Comparison of ENCODE assay signal across 1 cellular context in genomic region chr2:231708050-231708772, GRCh38.
TF ChIP-seq lines count a peak whose summit lies in the region.

Gene PTMA (plus strand): TSS chr2:231708525. CDS start chr2:231708707, 182 bp downstream.

TF ChIP-seq in HEK293, 187 proteins besides CTCF, POLR2A, EP300 and RAD21 (continued from another document and continues in another):
- TF ChIP-seq ZSCAN18 (tag by site-specific recombination; IDR thresholded peaks at IDR 0.05) (no peak), BCL11B (tag by site-specific recombination; IDR thresholded peaks at IDR 0.05; ENCODE audit: low read depth) (no peak), TRIM28 (IDR thresholded peaks at IDR 0.05; ENCODE audit: borderline replicate concordance, low read length) (no peak), ZNF654 (tag by site-specific recombination; IDR thresholded peaks at IDR 0.05; ENCODE audit: low read depth) (no peak), ZBTB17 (tag by site-specific recombination; IDR thresholded peaks at IDR 0.05) (no peak), ZNF391 (tag by site-specific recombination; IDR thresholded peaks at IDR 0.05; ENCODE audit: borderline replicate concordance, low read depth) (peak; percentile 22), ZNF792 (tag by site-specific recombination; IDR thresholded peaks at IDR 0.05) (no peak), ZNF341 (tag by site-specific recombination; IDR thresholded peaks at IDR 0.05; ENCODE audit: low read depth) (0 out of 2 replicates have a peak, but pooled peaks have one; percentile 2), ZNF518A (tag by site-specific recombination; conservative IDR thresholded peaks at IDR 0.05; ENCODE audit: low read depth) (no peak), ZNF843 (tag by site-specific recombination; IDR thresholded peaks at IDR 0.05) (peak; percentile 24; the same call in 1 of the 2 replicates), ZNF501 (tag by site-specific recombination; IDR thresholded peaks at IDR 0.05) (peak; percentile 80), ZNF660 (tag by site-specific recombination; IDR thresholded peaks at IDR 0.05) (peak; percentile 35), ZNF146 (tag by site-specific recombination; IDR thresholded peaks at IDR 0.05) (no peak), SP3 (tag by site-specific recombination; IDR thresholded peaks at IDR 0.05) (peak; percentile 72), ZNF426 (tag by site-specific recombination; IDR thresholded peaks at IDR 0.05) (no peak), ZNF24 (tag by site-specific recombination; IDR thresholded peaks at IDR 0.05) (peak; percentile 5; the same call in 1 of the 2 replicates), ZNF292 (tag by site-specific recombination; IDR thresholded peaks at IDR 0.05; ENCODE audit: borderline replicate concordance, low read depth) (no peak), ZNF10 (tag by site-specific recombination; IDR thresholded peaks at IDR 0.05) (no peak), WT1 (tag by site-specific recombination; IDR thresholded peaks at IDR 0.05) (peak; percentile 59; the same call in 1 of the 2 replicates), ZNF394 (tag by site-specific recombination; IDR thresholded peaks at IDR 0.05; ENCODE audit: borderline replicate concordance) (0 out of 2 replicates have a peak, but pooled peaks have one; percentile 45), ZNF398 (tag by site-specific recombination; IDR thresholded peaks at IDR 0.05) (peak; percentile 99), OSR2 (tag by site-specific recombination; IDR thresholded peaks at IDR 0.05) (no peak), SCRT1 (tag by site-specific recombination; IDR thresholded peaks at IDR 0.05; ENCODE audit: borderline replicate concordance) (no peak), ZNF121 (tag by site-specific recombination; IDR thresholded peaks at IDR 0.05) (peak; percentile 22; the same call in 1 of the 2 replicates), SP2 (tag by site-specific recombination; IDR thresholded peaks at IDR 0.05) (peak; percentile 81), SETDB1 (IDR thresholded peaks at IDR 0.05; ENCODE audit: insufficient read length, low read length) (no peak), ZNF530 (tag by site-specific recombination; IDR thresholded peaks at IDR 0.05; ENCODE audit: low read depth) (no peak), ZNF350 (tag by site-specific recombination; IDR thresholded peaks at IDR 0.05) (no peak), ZNF223 (tag by site-specific recombination; IDR thresholded peaks at IDR 0.05) (no peak), ZNF19 (tag by site-specific recombination; IDR thresholded peaks at IDR 0.05; ENCODE audit: low read depth) (no peak), OVOL3 (tag by site-specific recombination; IDR thresholded peaks at IDR 0.05) (no peak), PRDM6 (tag by site-specific recombination; IDR thresholded peaks at IDR 0.05) (no peak), HOXC10 (CRISPR knock-in tag; IDR thresholded peaks at IDR 0.05) (peak; percentile 80; the same call in 1 of the 2 replicates), GLI2 (tag by site-specific recombination; IDR thresholded peaks at IDR 0.05; ENCODE audit: borderline replicate concordance, low read depth) (no peak), GLIS2 (tag by site-specific recombination; IDR thresholded peaks at IDR 0.05) (peak; percentile 85), ZNF354C (tag by site-specific recombination; IDR thresholded peaks at IDR 0.05; ENCODE audit: borderline replicate concordance, low read depth) (no peak), ZNF558 (tag by site-specific recombination; IDR thresholded peaks at IDR 0.05) (no peak), ZIC2 (tag by site-specific recombination; IDR thresholded peaks at IDR 0.05) (peak; percentile 48), ZNF184 (tag by site-specific recombination; IDR thresholded peaks at IDR 0.05) (no peak), ZNF175 (tag by site-specific recombination; IDR thresholded peaks at IDR 0.05) (no peak), BCL6B (tag by site-specific recombination; IDR thresholded peaks at IDR 0.05) (no peak), ZFP69B (tag by site-specific recombination; IDR thresholded peaks at IDR 0.05) (peak; percentile 97), ZNF76 (tag by site-specific recombination; IDR thresholded peaks at IDR 0.05; ENCODE audit: borderline replicate concordance, low read depth) (no peak), RBAK (tag by site-specific recombination; IDR thresholded peaks at IDR 0.05) (no peak), ZNF513 (tag by site-specific recombination; IDR thresholded peaks at IDR 0.05) (no peak), ZNF416 (tag by site-specific recombination; IDR thresholded peaks at IDR 0.05) (no peak), ELK4 (IDR thresholded peaks at IDR 0.05; ENCODE audit: borderline replicate concordance, low read depth, low read length) (no peak), ZNF280D (tag by site-specific recombination; IDR thresholded peaks at IDR 0.05) (no peak), ZNF580 (tag by site-specific recombination; IDR thresholded peaks at IDR 0.05) (no peak), ZNF560 (tag by site-specific recombination; IDR thresholded peaks at IDR 0.05; ENCODE audit: borderline replicate concordance) (no peak), ZNF768 (tag by site-specific recombination; IDR thresholded peaks at IDR 0.05) (no peak), YY2 (tag by site-specific recombination; IDR thresholded peaks at IDR 0.05) (no peak)
